In genomic region chr2:14143435-14143834, GRCh38 we compare ENCODE assay signal across 21 cellular contexts.
"Had no signal": no experiment of that assay in that cellular context is flagged by ENCODE, and none has a peak within 500 bp of the region (broad histone marks: within the 10 kb centered on the region; RNA-seq: fewer than 3 reads in every experiment).

No MANE protein-coding gene starts in this region.

- H3K27me3 ChIP-seq: ovary, right lobe of liver, suprapubic skin, transverse colon, vagina had no signal

- H3K4me1 ChIP-seq: right lobe of liver, suprapubic skin, transverse colon, vagina had no signal

- ATAC-seq: activated CD8-positive, alpha-beta T cell treated with anti-CD3 and anti-CD28 coated beads for 36 hours; activated T-helper 17 cell treated with anti-CD3 and anti-CD28 coated beads, Interleukin-2, amount 50 U/mL, for 72 hours; effector memory CD8-positive, alpha-beta T cell; mucosa of descending colon; naive thymus-derived CD4-positive, alpha-beta T cell; right lobe of liver; stimulated activated naive CD8-positive, alpha-beta T cell treated with anti-CD3 and anti-CD28 coated beads, Interleukin-15, amount 100 ng/mL, for 72 hours had no signal

- H3K9me3 ChIP-seq: mucosa of descending colon, ovary, right lobe of liver, suprapubic skin, transverse colon, vagina had no signal

- H3K4me3 ChIP-seq: mucosa of descending colon, ovary, right lobe of liver, suprapubic skin, transverse colon, vagina had no signal

- DNase-seq: activated CD4-positive, alpha-beta T cell treated with anti-CD3 and anti-CD28 coated beads, Interleukin-2, amount 10 ng/mL, durations not matched to agents 24 days and 14 days; activated CD8-positive, alpha-beta T cell treated with anti-CD3 and anti-CD28 coated beads for 36 hours; activated naive CD4-positive, alpha-beta T cell treated with Interleukin-2 at 50 U/mL for 16 hours; activated T-cell treated with anti-CD3 and anti-CD28 coated beads, Interleukin-2, amount 50 U/mL, for 1 hour; anterior cingulate cortex; caudate nucleus; effector memory CD8-positive, alpha-beta T cell; immature natural killer cell; mesenchymal stem cell; mucosa of descending colon; naive thymus-derived CD4-positive, alpha-beta T cell; ovary; right lobe of liver; small intestine; stimulated activated CD4-positive, alpha-beta T cell treated with anti-CD3 and anti-CD28 coated beads, Interleukin-15, amount 100 ng/mL, for 24 hours; stimulated activated CD4-positive, alpha-beta T cell treated with anti-CD3 and anti-CD28 coated beads, Interleukin-2, amount 100 ng/mL, for 48 hours; stimulated activated naive CD8-positive, alpha-beta T cell treated with anti-CD3 and anti-CD28 coated beads, Interleukin-15, amount 100 ng/mL, for 72 hours; transverse colon had no signal

- H3K27ac ChIP-seq: ovary, right lobe of liver, suprapubic skin, transverse colon, vagina had no signal

- H3K36me3 ChIP-seq: ovary, right lobe of liver, suprapubic skin, transverse colon, vagina had no signal
